In the genomic region with DNA sequence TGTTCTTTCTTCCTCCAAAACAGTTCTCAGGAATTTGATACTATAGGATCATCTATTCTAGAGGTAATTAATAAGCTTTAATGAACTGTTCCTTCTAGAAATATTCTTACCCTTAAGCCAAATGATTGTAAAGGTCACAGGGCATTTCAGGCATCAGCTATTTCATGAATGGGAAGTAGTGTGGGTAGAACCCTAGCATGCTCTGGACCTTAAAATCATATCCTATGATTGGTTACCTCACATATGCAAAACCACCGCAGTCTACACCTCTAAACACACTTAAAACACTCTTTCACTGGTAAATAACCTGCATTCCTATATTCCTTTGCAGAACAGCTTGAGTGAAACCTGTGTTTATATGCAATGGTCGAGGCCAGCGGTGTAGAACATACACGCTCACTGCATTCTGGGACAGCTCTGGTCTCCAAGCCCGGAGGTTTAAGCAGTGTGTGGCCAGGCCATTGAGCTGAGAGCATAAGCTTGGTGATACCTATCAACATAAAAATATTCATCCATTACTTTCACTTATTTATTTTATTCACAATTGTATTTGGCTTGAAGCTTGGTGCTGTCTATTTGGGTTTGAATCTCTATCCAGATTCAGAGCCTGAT, we compare ENCODE assay signal across 16 cellular contexts.
A peak's percentile ranks its signal among the peaks of the same experiment; 100 is the strongest.
DNase-seq lines count a peak whose midpoint lies in the region; ATAC-seq and TF ChIP-seq lines count a peak whose summit lies in the region.
"Had no signal": no experiment of that assay in that cellular context is flagged by ENCODE, and none has a peak within 500 bp of the region (broad histone marks: within the 10 kb centered on the region; RNA-seq: fewer than 3 reads in every experiment).

No MANE protein-coding gene starts in this region.

- H3K9me3 Mint-ChIP-seq in T-helper 1 cell treated with Interleukin-12 subunit alpha and Interleukin-12 subunit beta and Interleukin-4 antibody, amounts not matched to agents 30 μg/mL and 1 μg/mL, for 36 hours = peaks cover 5% of the 10 kb centered on the region
- H3K9me3 Mint-ChIP-seq in activated CD4-positive, alpha-beta memory T cell treated with anti-CD3 and anti-CD28 coated beads, Interleukin-2, amount 10 ng/mL, durations not matched to agents 7 days and 5 days = peaks cover 6% of the 10 kb centered on the region
- peaks cover 0 to 3% (median 0%) of the 10 kb centered on the region in 9 donors for H3K9me3 Mint-ChIP-seq in naive thymus-derived CD8-positive, alpha-beta T cell
- H3K9me3 Mint-ChIP-seq in progenitor cell of endocrine pancreas (ENCODE audit: low read depth) = no peaks in the 10 kb centered on the region

- H3K36me3 Mint-ChIP-seq in T-helper 1 cell treated with Interleukin-12 subunit alpha and Interleukin-12 subunit beta and Interleukin-4 antibody, amounts not matched to agents 30 μg/mL and 1 μg/mL, for 36 hours (ENCODE audit: low read depth) = peaks cover 27% of the 10 kb centered on the region
- peaks cover 14% of the 10 kb centered on the region for H3K36me3 Mint-ChIP-seq in activated CD4-positive, alpha-beta memory T cell treated with anti-CD3 and anti-CD28 coated beads, Interleukin-2, amount 10 ng/mL, durations not matched to agents 7 days and 5 days (ENCODE audit: low read depth)
- H3K36me3 Mint-ChIP-seq in naive thymus-derived CD8-positive, alpha-beta T cell = no peaks in the 10 kb centered on the region
- no peaks in the 10 kb centered on the region for H3K36me3 Mint-ChIP-seq in progenitor cell of endocrine pancreas (ENCODE audit: insufficient read depth)

- ATAC-seq in GM19463 (IDR thresholded peaks at IDR 0.05; ENCODE audit: unreplicated experiment) = peak; percentile 19
- ATAC-seq in naive thymus-derived CD8-positive, alpha-beta T cell = no peak
- ATAC-seq in HG02938 (IDR thresholded peaks at IDR 0.05; ENCODE audit: unreplicated experiment) = no peak

- H3K27me3 Mint-ChIP-seq in T-helper 1 cell treated with Interleukin-12 subunit alpha and Interleukin-12 subunit beta and Interleukin-4 antibody, amounts not matched to agents 30 μg/mL and 1 μg/mL, for 36 hours (ENCODE audit: low read depth) = no peaks in the 10 kb centered on the region
- no peaks in the 10 kb centered on the region for H3K27me3 Mint-ChIP-seq in activated CD4-positive, alpha-beta memory T cell treated with anti-CD3 and anti-CD28 coated beads, Interleukin-2, amount 10 ng/mL, durations not matched to agents 7 days and 5 days
- no peaks in the 10 kb centered on the region for H3K27me3 Mint-ChIP-seq in naive thymus-derived CD8-positive, alpha-beta T cell
- H3K27me3 Mint-ChIP-seq in progenitor cell of endocrine pancreas = peaks cover 43% of the 10 kb centered on the region

- H3K4me1 Mint-ChIP-seq in T-helper 1 cell treated with Interleukin-12 subunit alpha and Interleukin-12 subunit beta and Interleukin-4 antibody, amounts not matched to agents 30 μg/mL and 1 μg/mL, for 36 hours (ENCODE audit: low read depth) = peaks cover 67% of the 10 kb centered on the region
- H3K4me1 Mint-ChIP-seq in activated CD4-positive, alpha-beta memory T cell treated with anti-CD3 and anti-CD28 coated beads, Interleukin-2, amount 10 ng/mL, durations not matched to agents 7 days and 5 days = peaks cover 67% of the 10 kb centered on the region
- peaks cover 34 to 85% (median 80%) of the 10 kb centered on the region in 4 donors for H3K4me1 Mint-ChIP-seq in naive thymus-derived CD8-positive, alpha-beta T cell
- H3K4me1 Mint-ChIP-seq in progenitor cell of endocrine pancreas (ENCODE audit: low read depth) = no peaks in the 10 kb centered on the region

- CTCF ChIA-PET in activated CD4-positive, alpha-beta memory T cell treated with anti-CD3 and anti-CD28 coated beads, Interleukin-2, amount 10 ng/mL, durations not matched to agents 7 days and 5 days (lab: Charles Lee) = interaction anchor here (1.0 to 20.5 kb wide), 13 partner anchors 10 to 212 kb away, joined by 3 to 311 read pairs (median 21); a partner anchor contains a TSS

- peak overlapping the region; percentile 79 for H3K4me3 Mint-ChIP-seq in T-helper 1 cell treated with Interleukin-12 subunit alpha and Interleukin-12 subunit beta and Interleukin-4 antibody, amounts not matched to agents 30 μg/mL and 1 μg/mL, for 36 hours
- peak overlapping the region; percentile 82 for H3K4me3 Mint-ChIP-seq in activated CD4-positive, alpha-beta memory T cell treated with anti-CD3 and anti-CD28 coated beads, Interleukin-2, amount 10 ng/mL, durations not matched to agents 7 days and 5 days
- H3K4me3 Mint-ChIP-seq in naive thymus-derived CD8-positive, alpha-beta T cell = peak overlapping the region; percentile 67 to 87 (median 77)
- H3K4me3 Mint-ChIP-seq in progenitor cell of endocrine pancreas (ENCODE audit: low read depth) = no peak overlapping the region

- peak overlapping the region; percentile 98 for H3K27ac Mint-ChIP-seq in T-helper 1 cell treated with Interleukin-12 subunit alpha and Interleukin-12 subunit beta and Interleukin-4 antibody, amounts not matched to agents 30 μg/mL and 1 μg/mL, for 36 hours
- peak overlapping the region; percentile 99 for H3K27ac Mint-ChIP-seq in activated CD4-positive, alpha-beta memory T cell treated with anti-CD3 and anti-CD28 coated beads, Interleukin-2, amount 10 ng/mL, durations not matched to agents 7 days and 5 days
- H3K27ac Mint-ChIP-seq in naive thymus-derived CD8-positive, alpha-beta T cell = peak overlapping the region; percentile 82 to 99 (median 97)
- no peak overlapping the region for H3K27ac Mint-ChIP-seq in progenitor cell of endocrine pancreas

- POLR2A ChIA-PET in activated CD4-positive, alpha-beta memory T cell treated with anti-CD3 and anti-CD28 coated beads, Interleukin-2, amount 10 ng/mL, durations not matched to agents 7 days and 5 days (lab: Charles Lee) = interaction anchor here (0.9 to 15.4 kb wide), 25 partner anchors 10 to 976 kb away, joined by 3 to 497 read pairs (median 8); a partner anchor contains a TSS
- POLR2A ChIA-PET in naive thymus-derived CD8-positive, alpha-beta T cell (lab: Charles Lee) = interaction anchor here (0.6 to 10.0 kb wide), 18 partner anchors 7 to 198 kb away, joined by 3 to 269 read pairs (median 5); a partner anchor contains a TSS

- no peak for TF ChIP-seq CTCF in progenitor cell of endocrine pancreas (IDR thresholded peaks at IDR 0.05; ENCODE audit: unreplicated experiment)

- DNase-seq in T-helper 1 cell (no peak), amniotic stem cell (lab: John Stamatoyannopoulos, UW) (no peak), progenitor cell of endocrine pancreas (ENCODE audit: low spot score, unreplicated experiment) (no peak)
- DNase-seq in activated CD4-positive, alpha-beta memory T cell treated with anti-CD3 and anti-CD28 coated beads, Interleukin-2, amount 10 ng/mL, durations not matched to agents 7 days and 5 days = peak; percentile 34
- DNase-seq in naive thymus-derived CD8-positive, alpha-beta T cell = no peak
- DNase-seq: 8988T, DMS79 treated with DMSO at 0.1 percent for 48 hours, foreskin melanocyte, left ventricle myocardium inferior, NCI-H1048, NCI-H748 treated with DMSO at 0.1 percent for 48 hours, RPMI8226, upper lobe of left lung had no signal
